ENCODE assay signal across 8 cellular contexts in the genomic region with DNA sequence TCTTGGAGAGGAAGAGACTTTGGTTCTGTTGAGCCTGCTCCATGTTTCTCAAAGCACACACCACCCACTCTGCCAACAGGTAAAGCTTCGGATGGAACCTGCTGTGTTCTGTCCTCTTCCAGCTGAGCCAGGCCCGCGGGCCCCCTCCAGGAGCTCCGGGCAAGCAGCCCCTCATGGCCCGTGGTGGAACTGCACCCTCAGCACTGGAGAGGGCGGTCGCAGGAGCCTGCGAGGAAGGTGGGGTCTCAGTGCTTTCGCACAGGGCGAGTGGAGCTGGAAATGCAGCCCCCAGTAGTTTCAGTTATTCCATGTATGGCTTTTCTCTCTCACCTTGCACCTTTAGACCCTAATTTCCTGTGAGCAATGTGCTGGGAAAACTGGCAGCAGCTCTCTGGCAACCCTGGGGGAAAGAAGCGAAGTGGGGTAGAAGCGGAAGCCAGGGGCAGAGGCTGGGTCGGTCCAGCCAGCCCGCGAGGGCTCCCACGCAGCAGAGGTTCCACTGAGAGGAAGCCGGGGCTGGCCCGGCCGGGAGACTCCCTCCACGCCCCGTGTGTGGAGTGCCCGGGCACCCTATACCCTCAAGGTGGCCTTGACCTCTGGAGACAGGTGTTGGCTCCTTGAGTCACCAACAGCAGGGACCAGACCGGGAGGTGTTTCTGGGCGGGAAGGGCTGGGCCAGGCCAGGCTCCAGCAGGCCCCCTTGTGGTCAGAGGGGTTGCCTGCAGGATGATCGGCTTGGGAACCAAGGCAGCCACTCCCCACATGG.
DNase-seq lines count a peak whose midpoint lies in the region; ATAC-seq, FAIRE-seq and TF ChIP-seq lines count a peak whose summit lies in the region.

No MANE protein-coding gene starts in this region.

- peaks cover 3% of the 10 kb centered on the region for H3K27me3 ChIP-seq in keratinocyte (ENCODE audit: control insufficient read depth, extremely low read depth, insufficient read depth, low read length)

- H3K4me1 ChIP-seq in keratinocyte (ENCODE audit: control insufficient read depth, extremely low read depth, insufficient read depth, low read length) = no peaks in the 10 kb centered on the region

- H3K9me1 ChIP-seq in keratinocyte (ENCODE audit: control insufficient read depth, extremely low read depth, insufficient read depth, low read length) = no peaks in the 10 kb centered on the region

- in situ Hi-C loops in G401 (cut with HindIII; ENCODE audit: low sequenced_read_pairs) = no loop called here

- peak overlapping the region; percentile 45 for H3K4me2 ChIP-seq in keratinocyte (ENCODE audit: control insufficient read depth, extremely low read depth, insufficient read depth, low read depth, low read length)

- H4K20me1 ChIP-seq in keratinocyte (ENCODE audit: control insufficient read depth, extremely low read depth, insufficient read depth, low read length) = no peaks in the 10 kb centered on the region

- TF ChIP-seq CTCF in keratinocyte (optimal IDR thresholded peaks at IDR 0.05 in 1 of 3, IDR thresholded peaks at IDR 0.05 in 1 of 3, conservative IDR thresholded peaks at IDR 0.05 in 1 of 3; ENCODE audit: extremely low read depth in 1 of 3, insufficient read depth in 2 of 3, low read length in 3 of 3) = peak; percentile 53 to 90 (median 71)

- peak; percentile 78 for FAIRE-seq in keratinocyte (lab: Jason Lieb, UNC)

- H3K4me3 ChIP-seq in keratinocyte (ENCODE audit: control insufficient read depth in 2 of 3, extremely low read depth in 1 of 3, insufficient read depth in 2 of 3, low read depth in 1 of 3, low read length in 3 of 3) = no peak overlapping the region

- no peak overlapping the region for H2AFZ ChIP-seq in keratinocyte (ENCODE audit: control insufficient read depth, low read length)

- DNase-seq in G401 (ENCODE audit: low spot score) = peak; percentile 4
- peak; percentile 48 for DNase-seq in KG1 (lab: John Stamatoyannopoulos, UW)
- DNase-seq in T-helper 2 cell = peak; percentile 21 to 58 (median 38)
- DNase-seq in astrocyte of the hippocampus (ENCODE audit: low read depth, low spot score) = peak; percentile 70
- DNase-seq in keratinocyte (ENCODE audit: low read depth, low spot score) = no peak
- peak; percentile 73 to 79 for DNase-seq in stimulated activated CD4-positive, alpha-beta T cell treated with anti-CD3 and anti-CD28 coated beads, Interleukin-2, amount 100 ng/mL, for 24 hours
- DNase-seq in GOT3 (lab: John Stamatoyannopoulos, UW) = no peak

- no peaks in the 10 kb centered on the region for H3K79me2 ChIP-seq in keratinocyte (ENCODE audit: control insufficient read depth, insufficient read depth, low read length)

- dilution Hi-C loops in keratinocyte (cut with MboI; ENCODE audit: extremely low pct_ligation_motif_present, low sequenced_read_pairs) = no loop called here

- H3K36me3 ChIP-seq in keratinocyte (ENCODE audit: control insufficient read depth in 2 of 2, extremely low read depth in 1 of 2, insufficient read depth in 2 of 2, low read length in 2 of 2) = no peaks in the 10 kb centered on the region

- H3K9me3 ChIP-seq in keratinocyte (ENCODE audit: control insufficient read depth, low read depth, low read length) = no peaks in the 10 kb centered on the region

- no peak overlapping the region for H3K27ac ChIP-seq in keratinocyte (ENCODE audit: control insufficient read depth, insufficient read depth, low read length)

- peak; percentile 80 for ATAC-seq in GM21786 (IDR thresholded peaks at IDR 0.05; ENCODE audit: unreplicated experiment)

- no peak overlapping the region for H3K9ac ChIP-seq in keratinocyte (ENCODE audit: control insufficient read depth, extremely low read depth, insufficient read depth, low read length)

Comparison
In these comparisons a context has a peak if more than half of its experiments do, and no peak if none do; other contexts are left out.
1. DNase-seq: peak in G401 (single experiment), KG1 (single experiment), T-helper 2 cell (5 of 5), astrocyte of the hippocampus (single experiment) and stimulated activated CD4-positive, alpha-beta T cell treated with anti-CD3 and anti-CD28 coated beads, Interleukin-2, amount 100 ng/mL, for 24 hours (2 of 2); none in keratinocyte (single experiment) and GOT3 (single experiment).